20 cellular contexts compared by ENCODE assay signal in the genomic region with DNA sequence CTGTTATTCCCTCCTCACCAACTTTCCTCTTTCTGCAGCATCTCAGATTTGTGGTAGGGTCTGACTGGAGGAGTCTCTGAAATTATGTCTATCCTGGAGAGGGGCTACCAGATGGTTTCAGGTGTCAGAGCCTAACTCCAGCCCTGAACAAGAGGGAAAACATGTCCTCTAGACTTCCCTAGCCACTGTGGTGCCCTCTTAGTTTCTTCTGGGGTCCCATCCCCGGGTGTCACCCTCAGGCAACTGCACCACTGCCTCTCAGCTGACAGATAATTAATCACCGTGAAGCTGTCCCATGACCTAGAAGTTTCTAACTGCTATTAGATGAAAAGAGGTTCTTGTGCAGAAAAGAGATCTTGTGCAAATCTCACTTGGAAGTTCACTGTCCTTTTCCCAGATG.
"Had no signal": no experiment of that assay in that cellular context is flagged by ENCODE, and none has a peak within 500 bp of the region (broad histone marks: within the 10 kb centered on the region; RNA-seq: fewer than 3 reads in every experiment).

No MANE protein-coding gene starts in this region.

- H3K36me3 ChIP-seq: colonic mucosa, gastroesophageal sphincter, heart left ventricle, left lung, lower lobe of right lung had no signal

- H3K79me2 ChIP-seq: hepatocyte had no signal

- H3K9me3 ChIP-seq: colonic mucosa, gastroesophageal sphincter, heart left ventricle, left lung, lower lobe of right lung had no signal

- H3K27ac Mint-ChIP-seq: dendritic cell treated with granulocyte-macrophage colony-stimulating factor and Interleukin-4, amounts not matched to agents 40 ng/mL and 50 ng/mL, for 4 days; effector memory CD8-positive, alpha-beta T cell; endodermal cell had no signal

- H3K4me3 ChIP-seq: colonic mucosa, gastroesophageal sphincter, heart left ventricle, hepatocyte, left lung, lower lobe of right lung had no signal

- H3K27me3 ChIP-seq: colonic mucosa, foreskin keratinocyte, gastroesophageal sphincter, heart left ventricle, hepatocyte, left lung had no signal

- H3K4me2 ChIP-seq: hepatocyte had no signal

- H3K4me1 ChIP-seq: colonic mucosa, foreskin keratinocyte, gastroesophageal sphincter, left lung, lower lobe of right lung had no signal

- DNase-seq: cerebellar nuclear complex; colonic mucosa; cortex of kidney; effector CD8-positive, alpha-beta T cell; effector memory CD8-positive, alpha-beta T cell; endodermal cell; erythroblast; foreskin keratinocyte; hypothalamus; left cardiac atrium; left lung; left ventricle myocardium superior; lower lobe of right lung; mesenchymal stem cell; midbrain had no signal

- H3K27me3 Mint-ChIP-seq: dendritic cell treated with granulocyte-macrophage colony-stimulating factor and Interleukin-4, amounts not matched to agents 40 ng/mL and 50 ng/mL, for 4 days; effector memory CD8-positive, alpha-beta T cell had no signal

- H3K27ac ChIP-seq: colonic mucosa, epithelial cell of prostate, foreskin keratinocyte, gastroesophageal sphincter, heart left ventricle, hepatocyte, left lung, lower lobe of right lung had no signal

- H3K4me3 Mint-ChIP-seq: dendritic cell treated with granulocyte-macrophage colony-stimulating factor and Interleukin-4, amounts not matched to agents 40 ng/mL and 50 ng/mL, for 4 days; effector memory CD8-positive, alpha-beta T cell; endodermal cell had no signal

- H3K9me3 Mint-ChIP-seq: dendritic cell treated with granulocyte-macrophage colony-stimulating factor and Interleukin-4, amounts not matched to agents 40 ng/mL and 50 ng/mL, for 4 days; endodermal cell had no signal
